Comparison of ENCODE assay signal across 9 cellular contexts in the genomic region with DNA sequence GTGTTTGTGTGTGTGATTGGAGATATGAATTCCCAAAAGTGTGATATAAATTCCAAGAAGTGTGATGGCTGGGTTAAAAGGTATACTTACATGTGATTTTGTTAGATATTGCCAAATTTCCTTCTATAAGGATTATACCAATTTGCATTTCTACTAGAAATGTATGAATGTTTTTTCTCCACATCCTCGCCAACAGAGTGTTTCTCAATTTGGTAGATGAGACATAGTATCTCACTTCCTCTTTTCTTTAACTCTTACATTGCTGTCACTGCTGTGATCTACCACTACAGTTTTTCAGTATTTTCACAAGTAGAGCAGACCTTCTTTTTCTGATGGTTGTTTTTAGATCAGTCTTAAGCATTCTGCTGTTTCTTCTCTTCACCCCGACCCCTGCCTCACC.
DNase-seq lines count a peak whose midpoint lies in the region; ATAC-seq and TF ChIP-seq lines count a peak whose summit lies in the region.
"Had no signal": no experiment of that assay in that cellular context is flagged by ENCODE, and none has a peak within 500 bp of the region (broad histone marks: within the 10 kb centered on the region; RNA-seq: fewer than 3 reads in every experiment).

No MANE protein-coding gene starts in this region.

- DNase-seq in HT1080 (ENCODE audit: low read depth), result peak; percentile 27
- DNase-seq in epithelial cell of esophagus (ENCODE audit: low read depth), result peak; percentile 50
- no peak for DNase-seq in activated CD4-positive, alpha-beta T cell treated with anti-CD3 and anti-CD28 coated beads, Interleukin-2, amount 10 ng/mL, durations not matched to agents 7 days and 5 days
- DNase-seq in nucleus accumbens (lab: John Stamatoyannopoulos, UW), result no peak
- no peak for DNase-seq in activated T-helper 1 cell treated with anti-CD3 and anti-CD28 coated beads, Interleukin-12 subunit alpha, Interleukin-12 subunit beta, Interleukin-2, Interleukin-4 antibody, amounts not matched to agents 30 ng/mL and 10 ng/mL and 1 ng/mL, durations not matched to agents 14 hours and 24 hours and 36 hours (ENCODE audit: low spot score)
- no peak for DNase-seq in NCI-H510A (lab: John Stamatoyannopoulos, UW)
- DNase-seq: T-helper 17 cell had no signal

- peaks cover 5% of the 10 kb centered on the region for H3K4me1 Mint-ChIP-seq in activated CD4-positive, alpha-beta T cell treated with anti-CD3 and anti-CD28 coated beads, Interleukin-2, amount 10 ng/mL, durations not matched to agents 7 days and 5 days
- no peaks in the 10 kb centered on the region for H3K4me1 Mint-ChIP-seq in activated T-helper 1 cell treated with anti-CD3 and anti-CD28 coated beads, Interleukin-12 subunit alpha, Interleukin-12 subunit beta, Interleukin-2, Interleukin-4 antibody, amounts not matched to agents 30 ng/mL and 10 ng/mL and 1 ng/mL, durations not matched to agents 14 hours and 24 hours and 36 hours (ENCODE audit: low read depth)

- no peaks in the 10 kb centered on the region for H3K36me3 Mint-ChIP-seq in activated CD4-positive, alpha-beta T cell treated with anti-CD3 and anti-CD28 coated beads, Interleukin-2, amount 10 ng/mL, durations not matched to agents 7 days and 5 days (ENCODE audit: low read depth)
- no peaks in the 10 kb centered on the region for H3K36me3 Mint-ChIP-seq in activated T-helper 1 cell treated with anti-CD3 and anti-CD28 coated beads, Interleukin-12 subunit alpha, Interleukin-12 subunit beta, Interleukin-2, Interleukin-4 antibody, amounts not matched to agents 30 ng/mL and 10 ng/mL and 1 ng/mL, durations not matched to agents 14 hours and 24 hours and 36 hours (ENCODE audit: low read depth)

- CTCF ChIA-PET in activated CD4-positive, alpha-beta T cell treated with anti-CD3 and anti-CD28 coated beads, Interleukin-2, amount 10 ng/mL, durations not matched to agents 7 days and 5 days (lab: Charles Lee), result no interaction called here

- intact Hi-C loops in activated T-helper 1 cell treated with anti-CD3 and anti-CD28 coated beads, Interleukin-12 subunit alpha, Interleukin-12 subunit beta, Interleukin-2, Interleukin-4 antibody, amounts not matched to agents 30 ng/mL and 10 ng/mL and 1 ng/mL, durations not matched to agents 14 hours and 24 hours and 36 hours (cut with micrococcal nuclease), result no loop called here

- H3K9me3 Mint-ChIP-seq in activated CD4-positive, alpha-beta T cell treated with anti-CD3 and anti-CD28 coated beads, Interleukin-2, amount 10 ng/mL, durations not matched to agents 7 days and 5 days, result no peaks in the 10 kb centered on the region
- no peaks in the 10 kb centered on the region for H3K9me3 Mint-ChIP-seq in activated T-helper 1 cell treated with anti-CD3 and anti-CD28 coated beads, Interleukin-12 subunit alpha, Interleukin-12 subunit beta, Interleukin-2, Interleukin-4 antibody, amounts not matched to agents 30 ng/mL and 10 ng/mL and 1 ng/mL, durations not matched to agents 14 hours and 24 hours and 36 hours

- no peak for TF ChIP-seq CTCF in epithelial cell of esophagus (IDR thresholded peaks at IDR 0.05; ENCODE audit: insufficient read depth, low read depth, low read length, missing control alignments)

- POLR2A ChIA-PET in activated CD4-positive, alpha-beta T cell treated with anti-CD3 and anti-CD28 coated beads, Interleukin-2, amount 10 ng/mL, durations not matched to agents 7 days and 5 days (lab: Charles Lee), result no interaction called here

- H3K4me3 ChIP-seq in epithelial cell of esophagus (ENCODE audit: low read length), result no peak overlapping the region

- no peaks in the 10 kb centered on the region for H3K27me3 Mint-ChIP-seq in activated CD4-positive, alpha-beta T cell treated with anti-CD3 and anti-CD28 coated beads, Interleukin-2, amount 10 ng/mL, durations not matched to agents 7 days and 5 days
- no peaks in the 10 kb centered on the region for H3K27me3 Mint-ChIP-seq in activated T-helper 1 cell treated with anti-CD3 and anti-CD28 coated beads, Interleukin-12 subunit alpha, Interleukin-12 subunit beta, Interleukin-2, Interleukin-4 antibody, amounts not matched to agents 30 ng/mL and 10 ng/mL and 1 ng/mL, durations not matched to agents 14 hours and 24 hours and 36 hours (ENCODE audit: insufficient read depth)
- H3K27me3 Mint-ChIP-seq: T-helper 17 cell had no signal

- H3K4me3 Mint-ChIP-seq in activated CD4-positive, alpha-beta T cell treated with anti-CD3 and anti-CD28 coated beads, Interleukin-2, amount 10 ng/mL, durations not matched to agents 7 days and 5 days, result no peak overlapping the region
- no peak overlapping the region for H3K4me3 Mint-ChIP-seq in activated T-helper 1 cell treated with anti-CD3 and anti-CD28 coated beads, Interleukin-12 subunit alpha, Interleukin-12 subunit beta, Interleukin-2, Interleukin-4 antibody, amounts not matched to agents 30 ng/mL and 10 ng/mL and 1 ng/mL, durations not matched to agents 14 hours and 24 hours and 36 hours
- H3K4me3 Mint-ChIP-seq: T-helper 17 cell had no signal

- H3K27ac Mint-ChIP-seq in activated CD4-positive, alpha-beta T cell treated with anti-CD3 and anti-CD28 coated beads, Interleukin-2, amount 10 ng/mL, durations not matched to agents 7 days and 5 days, result no peak overlapping the region
- no peak overlapping the region for H3K27ac Mint-ChIP-seq in activated T-helper 1 cell treated with anti-CD3 and anti-CD28 coated beads, Interleukin-12 subunit alpha, Interleukin-12 subunit beta, Interleukin-2, Interleukin-4 antibody, amounts not matched to agents 30 ng/mL and 10 ng/mL and 1 ng/mL, durations not matched to agents 14 hours and 24 hours and 36 hours
- H3K27ac Mint-ChIP-seq: T-helper 17 cell had no signal

- ATAC-seq in GM18498 (IDR thresholded peaks at IDR 0.05; ENCODE audit: unreplicated experiment) (peak; percentile 97), GM21825 (IDR thresholded peaks at IDR 0.05; ENCODE audit: unreplicated experiment) (peak; percentile 97)
- ATAC-seq: T-helper 17 cell had no signal

Comparison
In these comparisons a context has a peak if more than half of its experiments do, and no peak if none do; other contexts are left out.
1. DNase-seq: peak in HT1080 (single experiment) and epithelial cell of esophagus (single experiment); none in activated CD4-positive, alpha-beta T cell treated with anti-CD3 and anti-CD28 coated beads, Interleukin-2, amount 10 ng/mL, durations not matched to agents 7 days and 5 days (single experiment), nucleus accumbens (0 of 56), activated T-helper 1 cell treated with anti-CD3 and anti-CD28 coated beads, Interleukin-12 subunit alpha, Interleukin-12 subunit beta, Interleukin-2, Interleukin-4 antibody, amounts not matched to agents 30 ng/mL and 10 ng/mL and 1 ng/mL, durations not matched to agents 14 hours and 24 hours and 36 hours (single experiment) and NCI-H510A (single experiment).